2 cellular contexts compared by ENCODE assay signal in genomic region chr18:36673452-36673851, GRCh38.
TF ChIP-seq lines count a peak whose summit lies in the region.

No MANE protein-coding gene starts in this region.

TF ChIP-seq in A549, 52 proteins besides CTCF, POLR2A, EP300 and RAD21:
- TF ChIP-seq TFCP2L1 (CRISPR knock-in tag; IDR thresholded peaks at IDR 0.05) (no peak), E2F6 (IDR thresholded peaks at IDR 0.05; ENCODE audit: borderline replicate concordance, low read depth) (no peak), NPAS2 (CRISPR knock-in tag; IDR thresholded peaks at IDR 0.05; ENCODE audit: borderline replicate concordance) (no peak), BCL3 (IDR thresholded peaks at IDR 0.05) (no peak), SREBF2 (IDR thresholded peaks at IDR 0.05) (no peak), PHF8 (IDR thresholded peaks at IDR 0.05; ENCODE audit: borderline replicate concordance, low read depth) (no peak), TP53 (CRISPR knock-in tag; IDR thresholded peaks at IDR 0.05) (no peak), FOSL2 (IDR thresholded peaks at IDR 0.05) (no peak), FOSL2 (CRISPR knock-in tag; IDR thresholded peaks at IDR 0.05) (no peak), CBX2 (IDR thresholded peaks at IDR 0.05; ENCODE audit: borderline replicate concordance, low read depth) (no peak), MAZ (IDR thresholded peaks at IDR 0.05; ENCODE audit: borderline replicate concordance, low read depth, low read length) (no peak), NFE2L2 (conservative IDR thresholded peaks at IDR 0.05; ENCODE audit: low read length) (no peak), FOXS1 (CRISPR knock-in tag; IDR thresholded peaks at IDR 0.05) (no peak), HOXB13 (CRISPR knock-in tag; IDR thresholded peaks at IDR 0.05; ENCODE audit: low read depth) (no peak)

TF ChIP-seq in K562, 482 proteins besides CTCF, POLR2A, EP300 and RAD21:
- TF ChIP-seq BRD9 (IDR thresholded peaks at IDR 0.05; ENCODE audit: low read depth, partially characterized antibody) (no peak), KDM5B (IDR thresholded peaks at IDR 0.05; ENCODE audit: insufficient replicate concordance, low read depth, low read length) (no peak), ZNF280B (CRISPR knock-in tag; IDR thresholded peaks at IDR 0.05) (no peak), AFF1 (IDR thresholded peaks at IDR 0.05; ENCODE audit: low read depth in 1 of 2, partially characterized antibody in 2 of 2) (no peak), USF2 (CRISPR knock-in tag; IDR thresholded peaks at IDR 0.05) (no peak), KLF1 (tag; IDR thresholded peaks at IDR 0.05) (no peak), SMARCA5 (IDR thresholded peaks at IDR 0.05) (no peak), ZNF408 (CRISPR knock-in tag; IDR thresholded peaks at IDR 0.05; ENCODE audit: low read depth) (no peak), ZC3H8 (IDR thresholded peaks at IDR 0.05) (no peak), ZNF174 (CRISPR knock-in tag; IDR thresholded peaks at IDR 0.05) (no peak), SAFB2 (IDR thresholded peaks at IDR 0.05; ENCODE audit: borderline replicate concordance, low read depth, low read length, severe bottlenecking) (no peak), E4F1 (CRISPR knock-in tag; IDR thresholded peaks at IDR 0.05; ENCODE audit: borderline replicate concordance) (no peak), RAD51 (IDR thresholded peaks at IDR 0.05; ENCODE audit: borderline replicate concordance, low read depth) (no peak), ETV5 (CRISPR knock-in tag; IDR thresholded peaks at IDR 0.05; ENCODE audit: low read depth) (no peak), ZNF707 (CRISPR knock-in tag; conservative IDR thresholded peaks at IDR 0.05) (no peak)
TF ChIP-seq in K562: peak in this region for 0.
